Comparison of ENCODE assay signal across 2 cellular contexts in genomic region chr3:193214445-193214844, GRCh38.
A peak's percentile ranks its signal among the peaks of the same experiment; 100 is the strongest.
TF ChIP-seq lines count a peak whose summit lies in the region.

No MANE protein-coding gene starts in this region.

TF ChIP-seq in HEK293, 187 proteins besides CTCF, POLR2A, EP300 and RAD21 (continued from another document):
- 0 out of 2 replicates have a peak, but pooled peaks have one; percentile 19 for TF ChIP-seq PRDM10 (tag by site-specific recombination; IDR thresholded peaks at IDR 0.05)
- TF ChIP-seq ZNF558 (tag by site-specific recombination; IDR thresholded peaks at IDR 0.05) = no peak

TF ChIP-seq in H1, 55 proteins besides CTCF, POLR2A, EP300 and RAD21 (continued from another document):
- TF ChIP-seq MAX (IDR thresholded peaks at IDR 0.05) = no peak
TF ChIP-seq in H1: peak in this region for 0.
